10 cellular contexts compared by ENCODE assay signal in the genomic region with DNA sequence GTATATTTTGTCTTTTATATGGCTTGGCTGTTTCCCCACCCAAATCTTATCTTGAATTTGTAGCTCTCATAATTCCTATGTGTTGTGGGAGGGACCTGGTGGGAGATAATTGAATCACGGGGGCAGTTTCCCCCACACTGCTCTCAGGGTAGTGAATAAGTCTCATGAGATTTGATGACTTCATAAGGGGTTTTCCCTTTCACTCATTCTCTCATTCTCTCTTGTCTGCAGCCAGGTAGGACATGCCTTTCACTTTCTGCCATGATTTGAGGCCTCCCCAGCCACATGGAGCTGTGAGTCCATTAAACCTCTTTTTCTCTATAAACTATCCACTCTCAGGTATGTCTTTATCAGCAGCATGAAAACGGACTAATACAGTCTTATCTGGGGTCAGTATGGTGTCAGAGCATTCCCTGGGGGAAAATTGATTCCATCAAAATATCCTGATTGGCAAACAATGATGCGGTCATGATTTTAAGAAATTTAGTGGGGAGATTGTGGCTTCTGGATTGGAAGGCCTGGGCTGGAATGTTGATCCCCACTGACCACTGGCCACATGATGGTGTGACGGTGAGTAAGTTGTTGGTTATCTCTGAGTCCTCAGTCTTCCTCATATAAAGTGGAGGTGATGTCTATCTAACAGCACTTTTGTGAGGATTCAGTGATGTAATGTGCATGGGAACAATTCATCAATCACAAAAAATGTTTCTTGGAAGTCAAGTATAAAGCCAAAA. TPM values are rescaled to one million over a fixed set of nuclear protein-coding genes. Genes with fewer than 3 reads are reported as not detected.
DNase-seq lines count a peak whose midpoint lies in the region; ATAC-seq and TF ChIP-seq lines count a peak whose summit lies in the region.
"Had no signal": no experiment of that assay in that cellular context is flagged by ENCODE, and none has a peak within 500 bp of the region (broad histone marks: within the 10 kb centered on the region; RNA-seq: fewer than 3 reads in every experiment).

No MANE protein-coding gene starts in this region.

- H3K9me3 ChIP-seq in OCI-LY3 (ENCODE audit: insufficient read depth, low read length): no peaks in the 10 kb centered on the region
- H3K9me3 ChIP-seq in aorta (ENCODE audit: control insufficient read depth, low read length): no peaks in the 10 kb centered on the region

- H3K4me3 ChIP-seq in OCI-LY3 (ENCODE audit: low read length) (peak overlapping the region; percentile 44), aorta (ENCODE audit: low read length in 2 of 2) (no peak overlapping the region)
- H3K4me3 ChIP-seq: lung had no signal

- H3K27me3 ChIP-seq in OCI-LY3 (ENCODE audit: low read depth, low read length) (no peaks in the 10 kb centered on the region), aorta (ENCODE audit: control insufficient read depth in 1 of 2, insufficient read depth in 2 of 2, low read length in 1 of 2) (no peaks in the 10 kb centered on the region)

- intact Hi-C loops in aorta (cut with DNase I): loop anchor here in 1 of 2 donors (5.0 kb wide), 1 partner anchor 105 kb away; no protein-coding TSS in a partner anchor

- no peak for TF ChIP-seq CTCF in OCI-LY3 (IDR thresholded peaks at IDR 0.05; ENCODE audit: low read depth, low read length)

- H3K36me3 ChIP-seq in OCI-LY3 (replicated peaks; ENCODE audit: low read depth, low read length) (no peaks in the 10 kb centered on the region), aorta (ENCODE audit: control insufficient read depth in 1 of 2, insufficient read depth in 2 of 2, low read length in 1 of 2) (no peaks in the 10 kb centered on the region)

- H3K4me1 ChIP-seq in OCI-LY3 (ENCODE audit: low read length) (peaks cover 53% of the 10 kb centered on the region), aorta (ENCODE audit: control insufficient read depth in 1 of 2, insufficient read depth in 2 of 2, low read length in 2 of 2) (no peaks in the 10 kb centered on the region)

- no peak overlapping the region for H2AFZ ChIP-seq in OCI-LY3 (ENCODE audit: low read depth, low read length)

- H4K20me1 ChIP-seq in OCI-LY3 (ENCODE audit: insufficient read depth, low read length): no peaks in the 10 kb centered on the region

- ATAC-seq in GM18519 (IDR thresholded peaks at IDR 0.05; ENCODE audit: low FRiP score, unreplicated experiment) (peak; percentile 57), GM21786 (IDR thresholded peaks at IDR 0.05; ENCODE audit: unreplicated experiment) (peak; percentile 85), aorta (ENCODE audit: low FRiP score) (no peak)

- WGBS in aorta, 2 donors: 82 to 83% methylated on average over 4 of the region's 4 CpGs

- no peaks in the 10 kb centered on the region for H3K79me2 ChIP-seq in OCI-LY3 (ENCODE audit: low read length)

- DNase-seq in myocyte (ENCODE audit: low read depth): peak; percentile 79
- DNase-seq in AG20443 (ENCODE audit: low spot score): no peak
- no peak for DNase-seq in NCI-H2171 treated with DMSO at 0.1 percent for 48 hours (lab: John Stamatoyannopoulos, UW)
- no peak for DNase-seq in aorta
- no peak for DNase-seq in hepatic stellate cell (ENCODE audit: low spot score)
- DNase-seq: NCI-H1694 had no signal

- H3K27ac ChIP-seq in OCI-LY3 (ENCODE audit: low read length) (peak overlapping the region; percentile 64), aorta (ENCODE audit: low read depth in 1 of 2, low read length in 2 of 2) (no peak overlapping the region)

- peak overlapping the region; percentile 64 for H3K4me2 ChIP-seq in OCI-LY3 (ENCODE audit: low read length)

- H3K9ac ChIP-seq in OCI-LY3 (ENCODE audit: low read length): peak overlapping the region; percentile 45; the same call in 1 of the 2 replicates

RNA-seq across cellular contexts. Expression of a gene that starts 27.5 kb away (rescaled TPM):
- 1,506 and 1,796 TPM in 2 replicates for total RNA-seq in myocyte
- polyA plus RNA-seq in myocyte (2012): 393 TPM
- total RNA-seq in aorta: 100 to 1,000 TPM; 184 to 275 TPM
- polyA plus RNA-seq in aorta: 100 to 1,000 TPM in 1 of 2 donors, 10 to 100 TPM in 1; 44.1 to 153 TPM
